ENCODE assay signal across 17 cellular contexts in genomic region chr11:34380696-34381095, GRCh38. TPM values are rescaled to one million over a fixed set of nuclear protein-coding genes. Genes with fewer than 3 reads are reported as not detected.
A peak's percentile ranks its signal among the peaks of the same experiment; 100 is the strongest.
DNase-seq lines count a peak whose midpoint lies in the region; ATAC-seq, FAIRE-seq and TF ChIP-seq lines count a peak whose summit lies in the region.
"Had no signal": no experiment of that assay in that cellular context is flagged by ENCODE, and none has a peak within 500 bp of the region (broad histone marks: within the 10 kb centered on the region; RNA-seq: fewer than 3 reads in every experiment).

No MANE protein-coding gene starts in this region.

- intact Hi-C loops in IMR-90 (cut with micrococcal nuclease) (no loop called here), cardiac septum (cut with DNase I) (no loop called here)

- H3K23ac ChIP-seq in IMR-90 (ENCODE audit: low read depth, low read length), result no peak overlapping the region

- H3K4me1 Mint-ChIP-seq in astrocyte (ENCODE audit: low read depth, unreplicated experiment), result peaks cover 8% of the 10 kb centered on the region
- H3K4me1 Mint-ChIP-seq in progenitor cell of endocrine pancreas (ENCODE audit: low read depth), result no peaks in the 10 kb centered on the region

- TF ChIP-seq POLR2A in IMR-90 (IDR thresholded peaks at IDR 0.05; ENCODE audit: low read depth, low read length), result no peak

- no peak overlapping the region for H3K14ac ChIP-seq in IMR-90 (replicated peaks; ENCODE audit: low read depth, low read length)

- no peak overlapping the region for H2BK20ac ChIP-seq in IMR-90 (ENCODE audit: low read depth, low read length)

- no peak overlapping the region for H3K4me2 ChIP-seq in IMR-90 (ENCODE audit: low read depth, low read length)
- H3K4me2 ChIP-seq in astrocyte (ENCODE audit: low read length), result peak overlapping the region; percentile 27

- no peak overlapping the region for H3K4me3 ChIP-seq in IMR-90 (ENCODE audit: insufficient read depth, low read depth, low read length)
- H3K4me3 ChIP-seq in astrocyte (ENCODE audit: insufficient read depth, low read depth, low read length), result no peak overlapping the region
- H3K4me3 ChIP-seq: lung, sigmoid colon, vagina had no signal

- POLR2A ChIA-PET in IMR-90 (lab: Charles Lee; ENCODE audit: unreplicated experiment), result no interaction called here

- no peak overlapping the region for H4K8ac ChIP-seq in IMR-90 (ENCODE audit: low read depth in 2 of 2, low read length in 2 of 2)

- no peak overlapping the region for H2BK5ac ChIP-seq in IMR-90 (ENCODE audit: low read depth, low read length, poor library complexity, severe bottlenecking)

- WGBS in IMR-90 (ENCODE audit: extremely low coverage in 2 of 2, insufficient read length in 1 of 2), 2 experiments, result no CpG with 5 or more reads among the region's 2 CpGs

- H3K4me3 Mint-ChIP-seq in astrocyte (ENCODE audit: unreplicated experiment) (no peak overlapping the region), progenitor cell of endocrine pancreas (ENCODE audit: low read depth) (no peak overlapping the region)
- H3K4me3 Mint-ChIP-seq: activated naive CD8-positive, alpha-beta T cell treated with anti-CD3 and anti-CD28 coated beads for 36 hours; CD4-positive, alpha-beta T cell had no signal

- H2BK120ac ChIP-seq in IMR-90 (ENCODE audit: low read depth, low read length), result no peak overlapping the region

- H3K27me3 Mint-ChIP-seq in astrocyte (ENCODE audit: low read depth, unreplicated experiment) (no peaks in the 10 kb centered on the region), progenitor cell of endocrine pancreas (no peaks in the 10 kb centered on the region)
- H3K27me3 Mint-ChIP-seq: activated naive CD8-positive, alpha-beta T cell treated with anti-CD3 and anti-CD28 coated beads for 36 hours; CD4-positive, alpha-beta T cell had no signal

- no peak overlapping the region for H3K18ac ChIP-seq in IMR-90 (ENCODE audit: low read depth, low read length)

- H3K9ac ChIP-seq in IMR-90 (ENCODE audit: low read depth, low read length) (no peak overlapping the region), astrocyte (ENCODE audit: low read length) (no peak overlapping the region)

- H3K4ac ChIP-seq in IMR-90 (ENCODE audit: low read depth, low read length), result no peak overlapping the region

- H4K91ac ChIP-seq in IMR-90 (ENCODE audit: insufficient read depth, low read depth, low read length), result no peak overlapping the region

- no peak overlapping the region for H2AK9ac ChIP-seq in IMR-90 (replicated peaks; ENCODE audit: low read depth, low read length, poor library complexity)

- H3K27ac Mint-ChIP-seq in astrocyte (ENCODE audit: unreplicated experiment) (no peak overlapping the region), progenitor cell of endocrine pancreas (no peak overlapping the region)
- H3K27ac Mint-ChIP-seq: activated naive CD8-positive, alpha-beta T cell treated with anti-CD3 and anti-CD28 coated beads for 36 hours; CD4-positive, alpha-beta T cell had no signal

- H3K56ac ChIP-seq in IMR-90 (ENCODE audit: extremely low read depth, insufficient read depth, low read length), result no peak overlapping the region

- H3K9me1 ChIP-seq in IMR-90 (ENCODE audit: insufficient read depth, low read length), result no peaks in the 10 kb centered on the region

- H4K20me1 ChIP-seq in IMR-90 (ENCODE audit: insufficient read depth, low read length) (no peaks in the 10 kb centered on the region), astrocyte (ENCODE audit: insufficient read depth, low read length) (no peaks in the 10 kb centered on the region)

- H3K36me3 Mint-ChIP-seq in astrocyte (ENCODE audit: low read depth, unreplicated experiment) (peaks cover 3% of the 10 kb centered on the region), progenitor cell of endocrine pancreas (ENCODE audit: insufficient read depth) (peaks cover 2% of the 10 kb centered on the region)

- FAIRE-seq in astrocyte (lab: Jason Lieb, UNC), result peak; percentile 99

- in situ Hi-C loops in IMR-90 (cut with MboI; ENCODE audit: low sequenced_read_pairs), result no loop called here

- TF ChIP-seq RAD21 in IMR-90 (IDR thresholded peaks at IDR 0.05; ENCODE audit: low read length), result no peak

- H3K27me3 ChIP-seq in IMR-90 (ENCODE audit: control insufficient read depth, insufficient read depth, low read length) (0 out of 2 replicates have a peak, but pooled peaks cover 4% of the 10 kb centered on the region), astrocyte (ENCODE audit: insufficient read depth, low read length) (no peaks in the 10 kb centered on the region)
- H3K27me3 ChIP-seq: sigmoid colon, vagina had no signal

- no peaks in the 10 kb centered on the region for H3K79me2 ChIP-seq in astrocyte (ENCODE audit: insufficient read depth, low read length)

- H2AFZ ChIP-seq in IMR-90 (replicated peaks; ENCODE audit: low read length, poor library complexity), result no peak overlapping the region
- H2AFZ ChIP-seq in astrocyte (ENCODE audit: low read depth, low read length), result no peak overlapping the region

- no TSS peak for BruUV-seq in IMR-90 (replicated peaks; lab: Mats Ljungman, UMichigan)

- peaks cover 19% of the 10 kb centered on the region for H3K9me3 ChIP-seq in IMR-90 (ENCODE audit: control insufficient read depth, insufficient read depth, low read length)
- H3K9me3 ChIP-seq in astrocyte (ENCODE audit: insufficient read depth, low read depth, low read length), result peaks cover 8% of the 10 kb centered on the region

- no peak overlapping the region for H2BK15ac ChIP-seq in IMR-90 (ENCODE audit: low read depth, low read length)

- H2AK5ac ChIP-seq in IMR-90 (ENCODE audit: low read depth, low read length), result no peak overlapping the region

- H4K5ac ChIP-seq in IMR-90 (ENCODE audit: low read depth, low read length), result no peak overlapping the region

- DNase-seq in EH (ENCODE audit: low read depth) (peak; percentile 62), IMR-90 (peak; percentile 53), astrocyte (ENCODE audit: low read depth) (peak; percentile 53), kidney tubule cell (ENCODE audit: low spot score) (peak; percentile 86), cardiac septum (ENCODE audit: low spot score) (no peak), progenitor cell of endocrine pancreas (ENCODE audit: low spot score, unreplicated experiment) (no peak)
- no peak for DNase-seq in stimulated activated CD8-positive, alpha-beta memory T cell treated with anti-CD3 and anti-CD28 coated beads, Interleukin-4, amount 100 ng/mL, for 48 hours
- DNase-seq: activated CD8-positive, alpha-beta memory T cell treated with anti-CD3 and anti-CD28 coated beads, Interleukin-2, amount 50 U/mL, for 48 hours; activated naive CD8-positive, alpha-beta T cell treated with anti-CD3 and anti-CD28 coated beads for 36 hours; CD4-positive, alpha-beta T cell; NCI-H1092 treated with DMSO at 0.1 percent for 48 hours; sigmoid colon; stimulated activated naive CD4-positive, alpha-beta T cell treated with Interleukin-2 at 50 U/mL for 16 hours; T-helper 1 cell had no signal

- H3K9me3 Mint-ChIP-seq in astrocyte (ENCODE audit: unreplicated experiment) (peaks cover 12% of the 10 kb centered on the region), progenitor cell of endocrine pancreas (ENCODE audit: low read depth) (peaks cover 17% of the 10 kb centered on the region)

- CTCF ChIA-PET in IMR-90 (lab: Yijun Ruan, JAX), result interaction anchor here (0.6 to 0.8 kb wide), 2 partner anchors 10 to 26 kb away, joined by 3 read pairs; no protein-coding TSS in a partner anchor

- H3K27ac ChIP-seq in IMR-90 (ENCODE audit: insufficient read depth, low read length) (no peak overlapping the region), astrocyte (ENCODE audit: low read depth, low read length) (no peak overlapping the region)
- H3K27ac ChIP-seq: sigmoid colon, vagina had no signal

- no peak for TF ChIP-seq CTCF in IMR-90 (conservative IDR thresholded peaks at IDR 0.05; ENCODE audit: low read depth, low read length)
- TF ChIP-seq CTCF in astrocyte (IDR thresholded peaks at IDR 0.05; ENCODE audit: insufficient read depth, low read depth, low read length), result no peak
- TF ChIP-seq CTCF in progenitor cell of endocrine pancreas (IDR thresholded peaks at IDR 0.05; ENCODE audit: unreplicated experiment), result no peak

- dilution Hi-C loops in IMR-90 (cut with HindIII; ENCODE audit: low sequenced_read_pairs, unreplicated experiment), result no loop called here

- peak; percentile 44; the same call in 1 of the 2 replicates for ATAC-seq in IMR-90 (ENCODE audit: low read depth)
- no peak for ATAC-seq in HG02642 (IDR thresholded peaks at IDR 0.05; ENCODE audit: poor library complexity, unreplicated experiment)

- H3K4me1 ChIP-seq in IMR-90 (ENCODE audit: control insufficient read depth, insufficient read depth, low read length) (peaks cover 3% of the 10 kb centered on the region; the same call in 1 of the 2 replicates), astrocyte (ENCODE audit: insufficient read depth, low read length) (peaks cover 7% of the 10 kb centered on the region)
- H3K4me1 ChIP-seq: sigmoid colon, vagina had no signal

- H3K36me3 ChIP-seq in IMR-90 (ENCODE audit: control insufficient read depth, insufficient read depth, low read length), result no peaks in the 10 kb centered on the region
- no peaks in the 10 kb centered on the region for H3K36me3 ChIP-seq in astrocyte (ENCODE audit: insufficient read depth, low read length)
- H3K36me3 ChIP-seq: sigmoid colon, vagina had no signal

- no peaks in the 10 kb centered on the region for H3K79me1 ChIP-seq in IMR-90 (ENCODE audit: low read depth in 1 of 2, low read length in 2 of 2)

TF ChIP-seq in IMR-90, 13 proteins besides CTCF, POLR2A, EP300 and RAD21:
- TF ChIP-seq USF2 (IDR thresholded peaks at IDR 0.05; ENCODE audit: low read depth, low read length) (no peak), CEBPB (IDR thresholded peaks at IDR 0.05; ENCODE audit: low read depth, low read length) (0 out of 2 replicates have a peak, but pooled peaks have one; percentile 24)

RNA-seq across cellular contexts. Expression of gene ABTB2, which starts 22.9 kb away (rescaled TPM):
- total RNA-seq in IMR-90 (2012; rRNA removed) (0.18 and 0.28 TPM in 2 replicates), astrocyte (12.2 and 14.1 TPM in 2 replicates), cardiac septum (27.9 TPM), progenitor cell of endocrine pancreas (16.0 and 19.5 TPM in 2 replicates)
- 2.0 and 2.2 TPM in 2 replicates for polyA plus RNA-seq in IMR-90 (2012; rRNA removed)
- polyA plus RNA-seq in IMR-90 (2012; cell fraction: cytosol; rRNA removed), result 1.2 and 1.9 TPM in 2 replicates
- polyA plus RNA-seq in IMR-90 (2012; cell fraction: nucleus; rRNA removed; ENCODE audit: low replicate concordance), result 2.8 and 5.6 TPM in 2 replicates

RNA-seq across cellular contexts. Expression of gene CAT, which starts 58.0 kb away (rescaled TPM):
- total RNA-seq in IMR-90 (2012; rRNA removed), result 69.7 and 80.5 TPM in 2 replicates
- polyA plus RNA-seq in IMR-90 (2012; rRNA removed), result 48.1 and 52.5 TPM in 2 replicates
- polyA plus RNA-seq in IMR-90 (2012; cell fraction: cytosol; rRNA removed), result 29.7 and 32.0 TPM in 2 replicates
- 28.5 and 59.7 TPM in 2 replicates for polyA plus RNA-seq in IMR-90 (2012; cell fraction: nucleus; rRNA removed; ENCODE audit: low replicate concordance)
- total RNA-seq in astrocyte, result 16.5 and 17.6 TPM in 2 replicates
- 47.6 TPM for total RNA-seq in cardiac septum
- total RNA-seq in progenitor cell of endocrine pancreas, result 44.1 and 51.8 TPM in 2 replicates

Comparison
In these comparisons a context has a peak if more than half of its experiments do, and no peak if none do; other contexts are left out.
1. DNase-seq: peak in EH (single experiment), IMR-90 (single experiment), astrocyte (single experiment) and kidney tubule cell (single experiment); none in cardiac septum (single experiment), stimulated activated CD8-positive, alpha-beta memory T cell treated with anti-CD3 and anti-CD28 coated beads, Interleukin-4, amount 100 ng/mL, for 48 hours (single experiment) and progenitor cell of endocrine pancreas (single experiment).
2. RNA of gene ABTB2, which starts 22.9 kb away (total RNA-seq): 27.9 TPM in cardiac septum (single experiment), 16.0 to 19.5 TPM in progenitor cell of endocrine pancreas and 12.2 to 14.1 TPM in astrocyte; 0.18 to 0.28 TPM in IMR-90; every median in the first group is over 10 times any median in the second.